ENCODE assay signal across 15 cellular contexts in genomic region chr12:103806807-103807206, GRCh38. TPM values are rescaled to one million over a fixed set of nuclear protein-coding genes. Genes with fewer than 3 reads are reported as not detected.
A peak's percentile ranks its signal among the peaks of the same experiment; 100 is the strongest.
DNase-seq lines count a peak whose midpoint lies in the region; ATAC-seq and TF ChIP-seq lines count a peak whose summit lies in the region.
"Had no signal": no experiment of that assay in that cellular context is flagged by ENCODE, and none has a peak within 500 bp of the region (broad histone marks: within the 10 kb centered on the region; RNA-seq: fewer than 3 reads in every experiment).

No MANE protein-coding gene starts in this region.

- peaks cover 33% of the 10 kb centered on the region for H3K4me1 ChIP-seq in Panc1 (ENCODE audit: control insufficient read depth, insufficient read depth, low read length)
- no peaks in the 10 kb centered on the region for H3K4me1 ChIP-seq in endodermal cell (ENCODE audit: control insufficient read depth, insufficient read depth, low read length)
- peaks cover 12% of the 10 kb centered on the region; the same call in 1 of the 2 replicates for H3K4me1 ChIP-seq in Caco-2

- H3K36me3 Mint-ChIP-seq in HFFc6 (ENCODE audit: low read depth): peaks cover 47% of the 10 kb centered on the region
- H3K36me3 Mint-ChIP-seq in endodermal cell (ENCODE audit: low read depth): peaks cover 60% of the 10 kb centered on the region
- H3K36me3 Mint-ChIP-seq in Caco-2 (ENCODE audit: insufficient read depth, unreplicated experiment): peaks cover 20% of the 10 kb centered on the region
- peaks cover 47% of the 10 kb centered on the region for H3K36me3 Mint-ChIP-seq in nephron progenitor cell (ENCODE audit: low read depth)

- no peaks in the 10 kb centered on the region for H3K27me3 ChIP-seq in Panc1 (ENCODE audit: control insufficient read depth, insufficient read depth, low read length)
- no peaks in the 10 kb centered on the region for H3K27me3 ChIP-seq in endodermal cell (ENCODE audit: control insufficient read depth, insufficient read depth, low read length, poor library complexity, severe bottlenecking)
- H3K27me3 ChIP-seq in Caco-2 (replicated peaks; ENCODE audit: control insufficient read depth, insufficient read depth, low read length): no peaks in the 10 kb centered on the region
- H3K27me3 ChIP-seq: gastrocnemius medialis had no signal

- H3K4me3 ChIP-seq in Panc1 (ENCODE audit: low read depth in 2 of 2, low read length in 2 of 2) (no peak overlapping the region), endodermal cell (ENCODE audit: low read length) (no peak overlapping the region), Caco-2 (ENCODE audit: low read depth, low read length) (no peak overlapping the region)
- H3K4me3 ChIP-seq: gastrocnemius medialis had no signal

- 95 to 97% methylated on average over 4 of the region's 4 CpGs for WGBS in endodermal cell (ENCODE audit: insufficient coverage in 1 of 2, insufficient read length in 1 of 2), 2 experiments

- ATAC-seq in Panc1 (no peak), HG03175 (IDR thresholded peaks at IDR 0.05; ENCODE audit: unreplicated experiment) (no peak)
- ATAC-seq: activated T-cell treated with anti-CD3 and anti-CD28 coated beads, Interleukin-2, amount 50 U/mL, for 4 hours; gastrocnemius medialis had no signal

- no peaks in the 10 kb centered on the region; the same call in 1 of the 2 replicates for H3K27me3 Mint-ChIP-seq in HFFc6 (ENCODE audit: insufficient read depth)
- H3K27me3 Mint-ChIP-seq in endodermal cell (ENCODE audit: insufficient read depth): no peaks in the 10 kb centered on the region
- no peaks in the 10 kb centered on the region for H3K27me3 Mint-ChIP-seq in Caco-2 (ENCODE audit: insufficient read depth, unreplicated experiment)
- peaks cover 6% of the 10 kb centered on the region for H3K27me3 Mint-ChIP-seq in nephron progenitor cell (ENCODE audit: low read depth, poor library complexity)

- H3K9me3 Mint-ChIP-seq in HFFc6 (no peaks in the 10 kb centered on the region), endodermal cell (peaks cover 5% of the 10 kb centered on the region), Caco-2 (ENCODE audit: unreplicated experiment) (no peaks in the 10 kb centered on the region), nephron progenitor cell (no peaks in the 10 kb centered on the region)
- H3K9me3 Mint-ChIP-seq: activated T-cell treated with anti-CD3 and anti-CD28 coated beads, Interleukin-2, amount 50 U/mL, for 4 hours had no signal

- CTCF ChIA-PET in Panc1 (lab: Charles Lee) (no interaction called here), Caco-2 (lab: Charles Lee) (no interaction called here)

- H3K4me1 Mint-ChIP-seq in HFFc6 (ENCODE audit: low read depth) (peaks cover 65% of the 10 kb centered on the region), endodermal cell (peaks cover 22% of the 10 kb centered on the region), Caco-2 (ENCODE audit: low read depth, unreplicated experiment) (peaks cover 23% of the 10 kb centered on the region), nephron progenitor cell (peaks cover 18% of the 10 kb centered on the region)

- no peak for DNase-seq in HFFc6
- no peak for DNase-seq in Panc1 (ENCODE audit: low read depth, low spot score)
- peak; percentile 32 for DNase-seq in endodermal cell
- peak; percentile 75 for DNase-seq in pulmonary artery endothelial cell (ENCODE audit: low read depth, low spot score)
- DNase-seq in Caco-2: no peak
- no peak for DNase-seq in T-helper 1 cell
- DNase-seq in nephron progenitor cell: no peak
- DNase-seq: activated T-cell treated with anti-CD3 and anti-CD28 coated beads, Interleukin-2, amount 50 U/mL, for 4 hours; amniotic stem cell; cortex of kidney; gastrocnemius medialis; H7; NCI-H187; NCI-H748 treated with DMSO at 0.1 percent for 48 hours had no signal

- intact Hi-C loops in Panc1 (cut with micrococcal nuclease; ENCODE audit: unreplicated experiment): no loop called here
- intact Hi-C loops in Caco-2 (cut with micrococcal nuclease; ENCODE audit: unreplicated experiment): no loop called here

- TF ChIP-seq CTCF in HFFc6 (IDR thresholded peaks at IDR 0.05) (no peak), Panc1 (IDR thresholded peaks at IDR 0.05) (no peak), endodermal cell (conservative IDR thresholded peaks at IDR 0.05) (no peak), Caco-2 (IDR thresholded peaks at IDR 0.05; ENCODE audit: insufficient read depth in 1 of 2, low read depth in 1 of 2, low read length in 1 of 2, severe bottlenecking in 1 of 2, unreplicated experiment in 1 of 2) (no peak), nephron progenitor cell (IDR thresholded peaks at IDR 0.05) (no peak)

- no peak overlapping the region for H3K9ac ChIP-seq in endodermal cell (ENCODE audit: extremely low read depth, low read length, poor library complexity, severe bottlenecking)

- H3K27ac ChIP-seq in Panc1 (ENCODE audit: low read length): peak overlapping the region; percentile 45
- no peak overlapping the region for H3K27ac ChIP-seq in endodermal cell (ENCODE audit: low read depth, low read length)

- peak overlapping the region; percentile 93; the same call in 1 of the 2 replicates for H3K27ac Mint-ChIP-seq in HFFc6
- H3K27ac Mint-ChIP-seq in endodermal cell: no peak overlapping the region
- H3K27ac Mint-ChIP-seq in Caco-2 (ENCODE audit: unreplicated experiment): no peak overlapping the region
- no peak overlapping the region for H3K27ac Mint-ChIP-seq in nephron progenitor cell

- H3K4me3 Mint-ChIP-seq in HFFc6 (no peak overlapping the region), endodermal cell (no peak overlapping the region), Caco-2 (ENCODE audit: unreplicated experiment) (no peak overlapping the region), nephron progenitor cell (no peak overlapping the region)
- H3K4me3 Mint-ChIP-seq: activated T-cell treated with anti-CD3 and anti-CD28 coated beads, Interleukin-2, amount 50 U/mL, for 4 hours had no signal

- POLR2A ChIA-PET in Panc1 (lab: Charles Lee): interaction anchor here (0.6 kb wide), 1 partner anchor 227 kb away, joined by 5 read pairs; no protein-coding TSS in a partner anchor
- POLR2A ChIA-PET in Caco-2 (lab: Charles Lee): no interaction called here

- in situ Hi-C loops in Panc1 (cut with HindIII; ENCODE audit: low pct_unique_long_range_greater_than_20kb, low sequenced_read_pairs): no loop called here

- peaks cover 7% of the 10 kb centered on the region; the same call in 1 of the 2 replicates for H3K36me3 ChIP-seq in Panc1 (ENCODE audit: control insufficient read depth, insufficient read depth, low read length)
- H3K36me3 ChIP-seq in endodermal cell (ENCODE audit: control insufficient read depth, insufficient read depth, low read length): peaks cover 66% of the 10 kb centered on the region
- no peaks in the 10 kb centered on the region for H3K36me3 ChIP-seq in Caco-2 (ENCODE audit: control insufficient read depth, insufficient read depth, low read length)
- H3K36me3 ChIP-seq: gastrocnemius medialis had no signal

- no TSS peak for BruUV-seq in Panc1 (replicated peaks; lab: Mats Ljungman, UMichigan)
- BruUV-seq in Caco-2 (replicated peaks; lab: Mats Ljungman, UMichigan): no TSS peak

- no peaks in the 10 kb centered on the region for H3K9me3 ChIP-seq in Panc1 (ENCODE audit: control insufficient read depth, insufficient read depth, low read depth, low read length)
- peaks cover 10% of the 10 kb centered on the region for H3K9me3 ChIP-seq in endodermal cell (ENCODE audit: control insufficient read depth, low read length)
- no peaks in the 10 kb centered on the region for H3K9me3 ChIP-seq in Caco-2
- H3K9me3 ChIP-seq: gastrocnemius medialis had no signal

RNA-seq across cellular contexts. Expression of gene NT5DC3, which starts 34.2 kb away (rescaled TPM):
- total RNA-seq in HFFc6 (2021; fragmentation: NEBNext Ultra II Directional; extraction: Animal tissue kit (Norgen Biotek cat#: 25700)): 10 to 100 TPM; 10.5 to 12.8 (median 11.3) TPM
- total RNA-seq in Panc1 (2021; ENCODE audit: unreplicated experiment) (24.9 TPM), endodermal cell (10 to 100 TPM; 24.2 to 28.3 TPM), pulmonary artery endothelial cell (4.2 and 5.3 TPM in 2 replicates), Caco-2 (2022) (9.5 and 10.7 TPM in 2 replicates)
- polyA plus RNA-seq in Panc1 (2012; ENCODE audit: insufficient read length): 5.7 TPM
- polyA plus RNA-seq in endodermal cell (2013, experiment 1 of 2): 3.9 TPM
- 3.7 TPM for polyA plus RNA-seq in endodermal cell (2013, experiment 2 of 2)

Comparison
In these comparisons a context has a peak if more than half of its experiments do, and no peak if none do; other contexts are left out.
1. DNase-seq: peak in endodermal cell (single experiment) and pulmonary artery endothelial cell (single experiment); none in HFFc6 (single experiment), Panc1 (single experiment), Caco-2 (0 of 2), T-helper 1 cell (0 of 5) and nephron progenitor cell (single experiment).